20 cellular contexts compared by ENCODE assay signal in genomic region chr1:97353094-97353493, GRCh38.
"Had no signal": no experiment of that assay in that cellular context is flagged by ENCODE, and none has a peak within 500 bp of the region (broad histone marks: within the 10 kb centered on the region; RNA-seq: fewer than 3 reads in every experiment).

No MANE protein-coding gene starts in this region.

- H3K36me3 ChIP-seq: neutrophil, SJCRH30 had no signal

- H3K27me3 Mint-ChIP-seq: dendritic cell treated with granulocyte-macrophage colony-stimulating factor and Interleukin-4, amounts not matched to agents 40 ng/mL and 50 ng/mL, for 4 days; effector memory CD8-positive, alpha-beta T cell; type B pancreatic cell had no signal

- H3K27ac ChIP-seq: epithelial cell of prostate, left ventricle myocardium inferior, neutrophil, parathyroid adenoma, SJCRH30 had no signal

- H3K4me3 Mint-ChIP-seq: activated naive CD4-positive, alpha-beta T cell treated with anti-CD3 and anti-CD28 coated beads for 36 hours; activated T-cell treated with anti-CD3 and anti-CD28 coated beads, Interleukin-2, amount 50 U/mL, for 4 hours; dendritic cell treated with granulocyte-macrophage colony-stimulating factor and Interleukin-4, amounts not matched to agents 40 ng/mL and 50 ng/mL, for 4 days; effector memory CD8-positive, alpha-beta T cell; type B pancreatic cell had no signal

- H3K4me3 ChIP-seq: left ventricle myocardium inferior, SJCRH30 had no signal

- ATAC-seq: activated T-cell treated with anti-CD3 and anti-CD28 coated beads, Interleukin-2, amount 50 U/mL, for 4 hours; effector memory CD8-positive, alpha-beta T cell; stimulated activated naive CD8-positive, alpha-beta T cell treated with anti-CD3 and anti-CD28 coated beads, Interleukin-15, Interleukin-2, amounts not matched to agents 100 U/mL and 50 U/mL, for 24 hours had no signal

- H3K79me2 ChIP-seq: parathyroid adenoma had no signal

- H2AFZ ChIP-seq: parathyroid adenoma had no signal

- H3K27ac Mint-ChIP-seq: activated naive CD4-positive, alpha-beta T cell treated with anti-CD3 and anti-CD28 coated beads for 36 hours; dendritic cell treated with granulocyte-macrophage colony-stimulating factor and Interleukin-4, amounts not matched to agents 40 ng/mL and 50 ng/mL, for 4 days; effector memory CD8-positive, alpha-beta T cell; type B pancreatic cell had no signal

- H3K9me3 Mint-ChIP-seq: activated T-cell treated with anti-CD3 and anti-CD28 coated beads, Interleukin-2, amount 50 U/mL, for 4 hours; effector memory CD8-positive, alpha-beta T cell; type B pancreatic cell had no signal

- H3K4me1 ChIP-seq: parathyroid adenoma, SJCRH30 had no signal

- DNase-seq: activated CD4-positive, alpha-beta T cell treated with anti-CD3 and anti-CD28 coated beads, Interleukin-2, amount 50 U/mL, for 1 hour; activated CD4-positive, CD25-positive, alpha-beta regulatory T cell treated with anti-CD3 and anti-CD28 coated beads, Interleukin-2, amount 50 U/mL, for 72 hours; activated CD8-positive, alpha-beta memory T cell treated with anti-CD3 and anti-CD28 coated beads, Interleukin-2, amount 50 U/mL, for 4 hours; activated naive CD4-positive, alpha-beta T cell treated with anti-CD3 and anti-CD28 coated beads for 36 hours; activated T-cell treated with anti-CD3 and anti-CD28 coated beads, Interleukin-2, amount 50 U/mL, for 4 hours; effector memory CD8-positive, alpha-beta T cell; foreskin fibroblast; hippocampal formation; kidney; left ventricle myocardium inferior; mammary epithelial cell; SJCRH30; stimulated activated CD4-positive, alpha-beta T cell treated with anti-CD3 and anti-CD28 coated beads, Interleukin-2, amount 100 ng/mL, for 24 hours; stimulated activated naive CD8-positive, alpha-beta T cell treated with anti-CD3 and anti-CD28 coated beads, Interleukin-15, Interleukin-2, amounts not matched to agents 100 U/mL and 50 U/mL, for 24 hours; T1000 had no signal

- H3K36me3 Mint-ChIP-seq: type B pancreatic cell had no signal

- H3K27me3 ChIP-seq: neutrophil, SJCRH30 had no signal
